ENCODE assay signal across 31 cellular contexts in genomic region chr14:22843123-22843925, GRCh38. TPM values are rescaled to one million over a fixed set of nuclear protein-coding genes. Genes with fewer than 3 reads are reported as not detected.
DNase-seq lines count a peak whose midpoint lies in the region; TF ChIP-seq lines count a peak whose summit lies in the region.
"Had no signal": no experiment of that assay in that cellular context is flagged by ENCODE, and none has a peak within 500 bp of the region (broad histone marks: within the 10 kb centered on the region; RNA-seq: fewer than 3 reads in every experiment).

No MANE protein-coding gene starts in this region.

- H3K79me2 ChIP-seq in GM23248 (ENCODE audit: insufficient read depth), result peaks cover 81% of the 10 kb centered on the region
- H3K79me2 ChIP-seq in smooth muscle cell (ENCODE audit: low read depth), result peaks cover 64% of the 10 kb centered on the region

- H3K27me3 ChIP-seq in GM23248 (replicated peaks; ENCODE audit: insufficient read depth) (no peaks in the 10 kb centered on the region), mesenchymal stem cell (ENCODE audit: control insufficient read depth in 1 of 2, insufficient read depth in 1 of 2, low read length in 2 of 2) (no peaks in the 10 kb centered on the region), smooth muscle cell (ENCODE audit: low read depth) (no peaks in the 10 kb centered on the region)
- H3K27me3 ChIP-seq: pancreas, SJCRH30 had no signal

- H3K36me3 ChIP-seq in GM23248 (ENCODE audit: low read depth) (peaks cover 54% of the 10 kb centered on the region), mesenchymal stem cell (ENCODE audit: control insufficient read depth in 1 of 2, insufficient read depth in 2 of 2, low read depth in 1 of 2, low read length in 2 of 2) (peaks cover 78 to 84% of the 10 kb centered on the region in 2 experiments), smooth muscle cell (ENCODE audit: low read depth) (no peaks in the 10 kb centered on the region)

- no peak overlapping the region for H3K4ac ChIP-seq in mesenchymal stem cell (ENCODE audit: low read depth in 1 of 2, low read length in 2 of 2)

- H3K27me3 Mint-ChIP-seq in chondrocyte (ENCODE audit: low read depth), result no peaks in the 10 kb centered on the region

- DNase-seq in GM23248, result no peak
- DNase-seq in chondrocyte (ENCODE audit: low spot score), result peak; percentile 73
- no peak for DNase-seq in mesenchymal stem cell
- no peak for DNase-seq in smooth muscle cell (lab: John Stamatoyannopoulos, UW; ENCODE audit: unreplicated experiment)
- no peak for DNase-seq in cardiac septum (ENCODE audit: low spot score)
- DNase-seq in NCI-H748 (lab: John Stamatoyannopoulos, UW; ENCODE audit: unreplicated experiment), result no peak
- DNase-seq in activated naive CD4-positive, alpha-beta T cell (lab: John Stamatoyannopoulos, UW), result no peak
- DNase-seq in foreskin melanocyte, result no peak
- DNase-seq: activated CD4-positive, alpha-beta memory T cell treated with anti-CD3 and anti-CD28 coated beads, Interleukin-2, amount 10 ng/mL, durations not matched to agents 7 days and 5 days; activated CD4-positive, alpha-beta T cell treated with anti-CD3 and anti-CD28 coated beads for 1 hour; activated CD8-positive, alpha-beta memory T cell treated with anti-CD3 and anti-CD28 coated beads, Interleukin-2, amount 50 U/mL, for 48 hours; caudate nucleus; CD4-positive, alpha-beta memory T cell; effector memory CD8-positive, alpha-beta T cell; gastrocnemius medialis; H7; hippocampal formation; naive thymus-derived CD8-positive, alpha-beta T cell; NCI-H146; NCI-H446; NCI-H774; pancreas; retina; SJCRH30; stimulated activated CD4-positive, alpha-beta T cell treated with anti-CD3 and anti-CD28 coated beads, Interleukin-2, amount 100 ng/mL, for 24 hours; stimulated activated naive CD8-positive, alpha-beta T cell treated with anti-CD3 and anti-CD28 coated beads, Interleukin-15, Interleukin-2, amounts not matched to agents 100 U/mL and 50 U/mL, for 24 hours; SW 1271 had no signal

- no peak overlapping the region for H2BK12ac ChIP-seq in mesenchymal stem cell (ENCODE audit: low read length in 2 of 2)

- H3K18ac ChIP-seq in mesenchymal stem cell (ENCODE audit: low read depth in 1 of 2, low read length in 2 of 2), result no peak overlapping the region

- H3K4me1 Mint-ChIP-seq in chondrocyte (ENCODE audit: low read depth), result peaks cover 93% of the 10 kb centered on the region
- H3K4me1 Mint-ChIP-seq: CD4-positive, alpha-beta memory T cell had no signal

- 73 to 78% methylated on average over 18 to 21 of the region's 21 CpGs for WGBS in GM23248 (ENCODE audit: low coverage in 1 of 2, low lambda C conversion rate in 2 of 2, missing lambda C conversion rate in 2 of 2), 2 experiments
- WGBS in mesenchymal stem cell, result 94% methylated on average over 20 of the region's 21 CpGs
- WGBS in smooth muscle cell (ENCODE audit: low lambda C conversion rate), result 93% methylated on average over 21 of the region's 21 CpGs

- H3K9ac ChIP-seq in GM23248 (peak overlapping the region; percentile 99), mesenchymal stem cell (ENCODE audit: low read length) (peak overlapping the region; percentile 100), smooth muscle cell (ENCODE audit: low read depth) (no peak overlapping the region)

- H3K27ac Mint-ChIP-seq in chondrocyte (ENCODE audit: unreplicated experiment), result peak overlapping the region; percentile 49
- H3K27ac Mint-ChIP-seq: activated CD4-positive, alpha-beta memory T cell treated with anti-CD3 and anti-CD28 coated beads, Interleukin-2, amount 10 ng/mL, durations not matched to agents 7 days and 5 days; activated naive CD8-positive, alpha-beta T cell; CD4-positive, alpha-beta memory T cell; effector memory CD8-positive, alpha-beta T cell had no signal

- no peak overlapping the region for H3K23ac ChIP-seq in mesenchymal stem cell (ENCODE audit: low read length in 2 of 2)

- H3K4me2 ChIP-seq in GM23248 (ENCODE audit: unreplicated experiment) (no peak overlapping the region), mesenchymal stem cell (ENCODE audit: low read length, poor library complexity, severe bottlenecking) (no peak overlapping the region), smooth muscle cell (no peak overlapping the region)

- no peak overlapping the region for H2BK120ac ChIP-seq in mesenchymal stem cell (ENCODE audit: low read depth, low read length)

- in situ Hi-C loops in GM23248 (cut with MboI), result no loop called here

- no peaks in the 10 kb centered on the region for H3K9me3 Mint-ChIP-seq in chondrocyte (ENCODE audit: low read depth)
- H3K9me3 Mint-ChIP-seq: activated CD4-positive, alpha-beta memory T cell treated with anti-CD3 and anti-CD28 coated beads, Interleukin-2, amount 10 ng/mL, durations not matched to agents 7 days and 5 days; CD4-positive, alpha-beta memory T cell; effector memory CD8-positive, alpha-beta T cell; naive thymus-derived CD8-positive, alpha-beta T cell had no signal

- no peaks in the 10 kb centered on the region for H3K9me2 ChIP-seq in GM23248 (ENCODE audit: insufficient read depth)

- H2AFZ ChIP-seq in GM23248 (no peak overlapping the region), mesenchymal stem cell (ENCODE audit: low read depth, low read length) (no peak overlapping the region), smooth muscle cell (ENCODE audit: low read depth) (no peak overlapping the region)

- intact Hi-C loops in cardiac septum (cut with DNase I), result loop anchor here (10.0 kb wide), 1 partner anchor 459 kb away; no protein-coding TSS in a partner anchor

- no peak overlapping the region for H2BK5ac ChIP-seq in mesenchymal stem cell (ENCODE audit: low read depth, low read length, poor library complexity, severe bottlenecking)

- H2BK15ac ChIP-seq in mesenchymal stem cell (ENCODE audit: low read depth, poor library complexity, severe bottlenecking), result no peak overlapping the region

- H4K8ac ChIP-seq in mesenchymal stem cell (ENCODE audit: low read length), result no peak overlapping the region

- H3K27ac ChIP-seq in GM23248 (peak overlapping the region; percentile 94), mesenchymal stem cell (ENCODE audit: low read length, poor library complexity, severe bottlenecking) (no peak overlapping the region), smooth muscle cell (ENCODE audit: low read depth) (peak overlapping the region; percentile 87)
- H3K27ac ChIP-seq: gastrocnemius medialis, pancreas, SJCRH30 had no signal

- no peak overlapping the region for H3K14ac ChIP-seq in mesenchymal stem cell (ENCODE audit: low read length in 2 of 2)

- H3K9me3 ChIP-seq in GM23248 (ENCODE audit: low read depth) (no peaks in the 10 kb centered on the region), mesenchymal stem cell (ENCODE audit: control insufficient read depth, low read length) (no peaks in the 10 kb centered on the region), smooth muscle cell (replicated peaks; ENCODE audit: low read depth) (no peaks in the 10 kb centered on the region)
- H3K9me3 ChIP-seq: gastrocnemius medialis, pancreas, SJCRH30, thoracic aorta had no signal

- H3K79me1 ChIP-seq in mesenchymal stem cell (replicated peaks; ENCODE audit: low read length, poor library complexity, severe bottlenecking), result peaks cover 28% of the 10 kb centered on the region

- no peak overlapping the region for H4K91ac ChIP-seq in mesenchymal stem cell (ENCODE audit: low read length)

- H3K4me1 ChIP-seq in GM23248 (ENCODE audit: insufficient read depth) (peaks cover 63% of the 10 kb centered on the region), mesenchymal stem cell (ENCODE audit: control insufficient read depth, insufficient read depth, low read depth, low read length) (peaks cover 42% of the 10 kb centered on the region), smooth muscle cell (ENCODE audit: low read depth) (peaks cover 9% of the 10 kb centered on the region)

- H4K20me1 ChIP-seq in GM23248 (ENCODE audit: insufficient read depth) (no peaks in the 10 kb centered on the region), smooth muscle cell (ENCODE audit: low read depth) (peaks cover 65% of the 10 kb centered on the region)

- peaks cover 83% of the 10 kb centered on the region for H3F3A ChIP-seq in GM23248 (ENCODE audit: insufficient read depth)
- peaks cover 54% of the 10 kb centered on the region for H3F3A ChIP-seq in smooth muscle cell (ENCODE audit: low read depth)

- no peak overlapping the region for H2AK5ac ChIP-seq in mesenchymal stem cell (ENCODE audit: low read length, severe bottlenecking)

- TF ChIP-seq CTCF in chondrocyte (IDR thresholded peaks at IDR 0.05) (no peak), smooth muscle cell (IDR thresholded peaks at IDR 0.05; ENCODE audit: borderline replicate concordance, insufficient read depth, poor library complexity, severe bottlenecking) (no peak)

- H3K4me3 ChIP-seq in GM23248 (no peak overlapping the region), mesenchymal stem cell (ENCODE audit: insufficient read depth in 1 of 2, low read depth in 1 of 2, low read length in 2 of 2) (peak overlapping the region in 1 of 2 experiments; percentile 39), smooth muscle cell (no peak overlapping the region)
- H3K4me3 ChIP-seq: gastrocnemius medialis, lung, pancreas, SJCRH30, thoracic aorta had no signal

- H3K36me3 Mint-ChIP-seq in chondrocyte (ENCODE audit: low read depth), result peaks cover 51% of the 10 kb centered on the region
- H3K36me3 Mint-ChIP-seq: activated naive CD8-positive, alpha-beta T cell; CD4-positive, alpha-beta memory T cell; naive thymus-derived CD8-positive, alpha-beta T cell had no signal

- no peak overlapping the region for H3K4me3 Mint-ChIP-seq in chondrocyte (ENCODE audit: unreplicated experiment)
- H3K4me3 Mint-ChIP-seq: activated CD4-positive, alpha-beta memory T cell treated with anti-CD3 and anti-CD28 coated beads, Interleukin-2, amount 10 ng/mL, durations not matched to agents 7 days and 5 days; activated naive CD8-positive, alpha-beta T cell; CD4-positive, alpha-beta memory T cell; effector memory CD8-positive, alpha-beta T cell had no signal

RNA-seq across cellular contexts. Expression of gene MMP14, which starts 6.9 kb away (rescaled TPM):
- total RNA-seq in GM23248 (2014; rRNA removed; shearing (Covaris generic)), result 450 and 475 TPM in 2 replicates
- polyA plus RNA-seq in GM23248 (2016; fragmentation: Nextera tagmentation; extraction: Ambion mirVana) (50.1 and 50.8 TPM in 2 replicates), smooth muscle cell (52.3 and 58.1 TPM in 2 replicates)
- total RNA-seq in chondrocyte (486 to 1,030 TPM (median 987 TPM) in 3 replicates), smooth muscle cell (444 and 491 TPM in 2 replicates), cardiac septum (26.1 TPM)
- polyA plus RNA-seq in mesenchymal stem cell (2013, experiment 1 of 2), result 1,343 TPM
- polyA plus RNA-seq in mesenchymal stem cell (2013, experiment 2 of 2), result 1,238 TPM
- polyA plus RNA-seq: CD4-positive, alpha-beta memory T cell; naive thymus-derived CD8-positive, alpha-beta T cell had no signal

RNA-seq across cellular contexts. Expression of gene MRPL52, which starts 13.6 kb away (rescaled TPM):
- 44.3 and 96.6 TPM in 2 replicates for total RNA-seq in GM23248 (2014; rRNA removed; shearing (Covaris generic))
- polyA plus RNA-seq in GM23248 (2016; fragmentation: Nextera tagmentation; extraction: Ambion mirVana) (208 and 230 TPM in 2 replicates), smooth muscle cell (274 and 296 TPM in 2 replicates)
- total RNA-seq in chondrocyte (71.5 to 93.2 TPM (median 74.7 TPM) in 3 replicates), smooth muscle cell (85.8 and 220 TPM in 2 replicates), cardiac septum (96.7 TPM)
- 219 TPM for polyA plus RNA-seq in mesenchymal stem cell (2013, experiment 1 of 2)
- polyA plus RNA-seq in mesenchymal stem cell (2013, experiment 2 of 2), result 222 TPM

RNA-seq across cellular contexts. Expression of gene SLC7A7, which starts 28.1 kb away (rescaled TPM):
- 0.65 and 0.89 TPM in 2 replicates for total RNA-seq in GM23248 (2014; rRNA removed; shearing (Covaris generic))
- 0.63 and 1.7 TPM in 2 replicates for polyA plus RNA-seq in GM23248 (2016; fragmentation: Nextera tagmentation; extraction: Ambion mirVana)
- 0.46 to 1.5 TPM (median 1.5 TPM) in 3 replicates for total RNA-seq in chondrocyte
- polyA plus RNA-seq in mesenchymal stem cell (2013, experiment 1 of 2), result 6.4 TPM
- polyA plus RNA-seq in mesenchymal stem cell (2013, experiment 2 of 2), result 6.5 TPM
- 10.3 and 18.5 TPM in 2 replicates for total RNA-seq in smooth muscle cell
- 10.0 and 14.1 TPM in 2 replicates for polyA plus RNA-seq in smooth muscle cell
- 2.3 TPM for total RNA-seq in cardiac septum

RNA-seq across cellular contexts. Expression of gene LRP10, which starts 28.2 kb away (rescaled TPM):
- total RNA-seq in GM23248 (2014; rRNA removed; shearing (Covaris generic)), result 202 and 253 TPM in 2 replicates
- polyA plus RNA-seq in GM23248 (2016; fragmentation: Nextera tagmentation; extraction: Ambion mirVana) (159 and 161 TPM in 2 replicates), smooth muscle cell (81.2 and 87.1 TPM in 2 replicates)
- total RNA-seq in chondrocyte (124 to 168 TPM (median 167 TPM) in 3 replicates), smooth muscle cell (32.4 and 38.8 TPM in 2 replicates), cardiac septum (71.0 TPM)
- polyA plus RNA-seq in mesenchymal stem cell (2013, experiment 1 of 2), result 99.1 TPM
- polyA plus RNA-seq in mesenchymal stem cell (2013, experiment 2 of 2), result 101 TPM

RNA-seq across cellular contexts. Expression of gene REM2, which starts 39.7 kb away (rescaled TPM):
- total RNA-seq in GM23248 (2014; rRNA removed; shearing (Covaris generic)), result 0.22 TPM in 1 of 2 replicates, not detected in the other
- polyA plus RNA-seq in GM23248 (2016; fragmentation: Nextera tagmentation; extraction: Ambion mirVana), result 0.29 TPM in 1 of 2 replicates, not detected in the other
- total RNA-seq in chondrocyte, result 0.10 TPM in 1 of 3 replicates, not detected in the others
- 0.10 TPM for polyA plus RNA-seq in mesenchymal stem cell (2013, experiment 1 of 2)
- 0.10 TPM for polyA plus RNA-seq in mesenchymal stem cell (2013, experiment 2 of 2)
- total RNA-seq in smooth muscle cell, result 0.22 and 2.6 TPM in 2 replicates
- 1.6 and 5.9 TPM in 2 replicates for polyA plus RNA-seq in smooth muscle cell
- 0.19 TPM for total RNA-seq in cardiac septum
- total RNA-seq: A673, SJCRH30 had no signal

Comparison
In these comparisons a context has a peak if more than half of its experiments do, and no peak if none do; other contexts are left out.
1. RNA of gene MMP14, which starts 6.9 kb away (total RNA-seq): 486 to 1,030 TPM in chondrocyte, 450 to 475 TPM in GM23248 and 444 to 491 TPM in smooth muscle cell; 26.1 TPM in cardiac septum (single experiment); every median in the first group is over 10 times any median in the second.